ENCODE assay signal across 32 cellular contexts in genomic region chr7:30501264-30501663, GRCh38.
"Had no signal": no experiment of that assay in that cellular context is flagged by ENCODE, and none has a peak within 500 bp of the region (broad histone marks: within the 10 kb centered on the region; RNA-seq: fewer than 3 reads in every experiment).

No MANE protein-coding gene starts in this region.

- ATAC-seq: activated naive CD8-positive, alpha-beta T cell treated with anti-CD3 and anti-CD28 coated beads, Interleukin-2, amount 50 U/mL, for 24 hours; activated T-cell treated with anti-CD3 and anti-CD28 coated beads, Interleukin-2, amount 50 U/mL, for 72 hours; activated T-helper 17 cell treated with anti-CD3 and anti-CD28 coated beads, Interleukin-2, amount 50 U/mL, for 72 hours had no signal

- H3K9me3 Mint-ChIP-seq: activated CD4-positive, alpha-beta memory T cell treated with anti-CD3 and anti-CD28 coated beads for 36 hours; activated CD4-positive, alpha-beta T cell treated with anti-CD3 and anti-CD28 coated beads, Interleukin-2, amount 10 ng/mL, durations not matched to agents 24 days and 14 days; activated naive CD8-positive, alpha-beta T cell treated with anti-CD3 and anti-CD28 coated beads, Interleukin-2, amount 50 U/mL, for 24 hours; activated T-cell treated with anti-CD3 and anti-CD28 coated beads, Interleukin-2, amount 50 U/mL, for 72 hours; activated T-helper 17 cell treated with anti-CD3 and anti-CD28 coated beads, Interleukin-2, amount 50 U/mL, for 72 hours had no signal

- H3K27ac Mint-ChIP-seq: activated CD4-positive, alpha-beta memory T cell treated with anti-CD3 and anti-CD28 coated beads for 36 hours; activated CD4-positive, alpha-beta T cell treated with anti-CD3 and anti-CD28 coated beads, Interleukin-2, amount 10 ng/mL, durations not matched to agents 24 days and 14 days; activated naive CD8-positive, alpha-beta T cell treated with anti-CD3 and anti-CD28 coated beads, Interleukin-2, amount 50 U/mL, for 24 hours; activated T-cell treated with anti-CD3 and anti-CD28 coated beads, Interleukin-2, amount 50 U/mL, for 72 hours; activated T-helper 17 cell treated with anti-CD3 and anti-CD28 coated beads, Interleukin-2, amount 50 U/mL, for 72 hours; brain had no signal

- H3K27ac ChIP-seq: WERI-Rb-1 had no signal

- H3K27me3 Mint-ChIP-seq: activated CD4-positive, alpha-beta memory T cell treated with anti-CD3 and anti-CD28 coated beads for 36 hours; activated CD4-positive, alpha-beta T cell treated with anti-CD3 and anti-CD28 coated beads, Interleukin-2, amount 10 ng/mL, durations not matched to agents 24 days and 14 days; activated naive CD8-positive, alpha-beta T cell treated with anti-CD3 and anti-CD28 coated beads, Interleukin-2, amount 50 U/mL, for 24 hours; activated T-helper 17 cell treated with anti-CD3 and anti-CD28 coated beads, Interleukin-2, amount 50 U/mL, for 72 hours; brain had no signal

- DNase-seq: activated CD4-positive, alpha-beta memory T cell treated with anti-CD3 and anti-CD28 coated beads for 36 hours; activated CD4-positive, alpha-beta T cell treated with anti-CD3 and anti-CD28 coated beads for 1 hour; activated CD4-positive, alpha-beta T cell treated with anti-CD3 and anti-CD28 coated beads, Interleukin-2, amount 10 ng/mL, durations not matched to agents 24 days and 14 days; activated CD4-positive, CD25-positive, alpha-beta regulatory T cell; activated CD8-positive, alpha-beta memory T cell treated with anti-CD3 and anti-CD28 coated beads, Interleukin-2, amount 50 U/mL, for 4 hours; activated effector memory CD4-positive, alpha-beta T cell treated with anti-CD3 and anti-CD28 coated beads, Interleukin-2, amount 50 U/mL, for 16 hours; activated naive CD4-positive, alpha-beta T cell; activated naive CD4-positive, alpha-beta T cell treated with anti-CD3 and anti-CD28 coated beads, Interleukin-2, amount 50 U/mL, for 16 hours; activated naive CD8-positive, alpha-beta T cell treated with anti-CD3 and anti-CD28 coated beads, Interleukin-2, amount 50 U/mL, for 24 hours; activated T-cell treated with anti-CD3 and anti-CD28 coated beads, Interleukin-2, amount 50 U/mL, for 72 hours; anterior cingulate cortex; caudate nucleus; cerebellar nuclear complex; Kasumi-1; KG1; MM.1S; MV-4-11; NCI-H1092 treated with DMSO at 0.1 percent for 48 hours; NCI-H146; NCI-H187; NCI-H2029 treated with DMSO at 0.1 percent for 48 hours; NCI-H2107; NCI-H2171; NCI-H2227 treated with DMSO at 0.1 percent for 48 hours; NCI-H446; NCI-H524; Right ventricle myocardium superior; T1000; WERI-Rb-1 had no signal

- FAIRE-seq: bronchial epithelial cell had no signal

- H3K4me3 Mint-ChIP-seq: activated CD4-positive, alpha-beta memory T cell treated with anti-CD3 and anti-CD28 coated beads for 36 hours; activated CD4-positive, alpha-beta T cell treated with anti-CD3 and anti-CD28 coated beads, Interleukin-2, amount 10 ng/mL, durations not matched to agents 24 days and 14 days; activated naive CD8-positive, alpha-beta T cell treated with anti-CD3 and anti-CD28 coated beads, Interleukin-2, amount 50 U/mL, for 24 hours; activated T-helper 17 cell treated with anti-CD3 and anti-CD28 coated beads, Interleukin-2, amount 50 U/mL, for 72 hours had no signal
